In genomic region chr6:100203391-100203790, GRCh38 we compare ENCODE assay signal across 11 cellular contexts.
A peak's percentile ranks its signal among the peaks of the same experiment; 100 is the strongest.
DNase-seq lines count a peak whose midpoint lies in the region; ATAC-seq, FAIRE-seq and TF ChIP-seq lines count a peak whose summit lies in the region.
"Had no signal": no experiment of that assay in that cellular context is flagged by ENCODE, and none has a peak within 500 bp of the region (broad histone marks: within the 10 kb centered on the region; RNA-seq: fewer than 3 reads in every experiment).

No MANE protein-coding gene starts in this region.

- no peaks in the 10 kb centered on the region for H3K27me3 ChIP-seq in GM23248 (replicated peaks; ENCODE audit: insufficient read depth)
- no peaks in the 10 kb centered on the region for H3K27me3 ChIP-seq in skeletal muscle satellite cell (ENCODE audit: control insufficient read depth, insufficient read depth, low read length)
- no peaks in the 10 kb centered on the region for H3K27me3 ChIP-seq in Karpas-422 (ENCODE audit: low read length)

- H3K27ac ChIP-seq in GM23248 (peak overlapping the region; percentile 98), Karpas-422 (ENCODE audit: low read length) (no peak overlapping the region), substantia nigra (ENCODE audit: low read depth, low read length, poor library complexity, severe bottlenecking) (no peak overlapping the region)

- H3K9ac ChIP-seq in GM23248 (peak overlapping the region; percentile 70), skeletal muscle satellite cell (ENCODE audit: low read depth, low read length) (peak overlapping the region; percentile 64), Karpas-422 (ENCODE audit: low read length) (no peak overlapping the region)

- H3F3A ChIP-seq in GM23248 (ENCODE audit: insufficient read depth): peaks cover 12% of the 10 kb centered on the region

- no peak overlapping the region for H3K27ac Mint-ChIP-seq in stimulated activated effector memory CD8-positive, alpha-beta T cell treated with anti-CD3 and anti-CD28 coated beads, Interleukin-12 subunit alpha, Interleukin-12 subunit beta, amount 100 ng/mL, for 72 hours
- H3K27ac Mint-ChIP-seq: activated T-cell treated with anti-CD3 and anti-CD28 coated beads, Interleukin-2, amount 50 U/mL, for 24 hours had no signal

- no peaks in the 10 kb centered on the region for H3K36me3 ChIP-seq in GM23248 (ENCODE audit: low read depth)
- H3K36me3 ChIP-seq in skeletal muscle satellite cell (ENCODE audit: insufficient read depth, low read length): no peaks in the 10 kb centered on the region
- H3K36me3 ChIP-seq in Karpas-422 (ENCODE audit: insufficient read depth, low read length): no peaks in the 10 kb centered on the region

- WGBS in GM23248 (ENCODE audit: low coverage in 1 of 2, low lambda C conversion rate in 2 of 2, missing lambda C conversion rate in 2 of 2), 2 experiments: 1 to 3% methylated on average over 3 of the region's 3 CpGs

- no peaks in the 10 kb centered on the region for H3K4me1 Mint-ChIP-seq in stimulated activated effector memory CD8-positive, alpha-beta T cell treated with anti-CD3 and anti-CD28 coated beads, Interleukin-12 subunit alpha, Interleukin-12 subunit beta, amount 100 ng/mL, for 72 hours
- H3K4me1 Mint-ChIP-seq: neural crest cell had no signal

- no peak for TF ChIP-seq CTCF in epithelial cell of proximal tubule (conservative IDR thresholded peaks at IDR 0.05; ENCODE audit: low read depth, low read length)

- H4K20me1 ChIP-seq in GM23248 (ENCODE audit: insufficient read depth) (no peaks in the 10 kb centered on the region), Karpas-422 (ENCODE audit: insufficient read depth, low read depth, low read length) (no peaks in the 10 kb centered on the region)

- peak overlapping the region; percentile 59 for H3K4me2 ChIP-seq in GM23248 (ENCODE audit: unreplicated experiment)
- H3K4me2 ChIP-seq in skeletal muscle satellite cell (ENCODE audit: low read length): peak overlapping the region; percentile 33
- no peak overlapping the region for H3K4me2 ChIP-seq in Karpas-422 (ENCODE audit: low read depth, low read length, poor library complexity, severe bottlenecking)

- no peaks in the 10 kb centered on the region for H3K9me2 ChIP-seq in GM23248 (ENCODE audit: insufficient read depth)
- H3K9me2 ChIP-seq in Karpas-422 (replicated peaks; ENCODE audit: insufficient read depth, low read length): no peaks in the 10 kb centered on the region

- no peak for ATAC-seq in stimulated activated effector memory CD8-positive, alpha-beta T cell treated with anti-CD3 and anti-CD28 coated beads, Interleukin-12 subunit alpha, Interleukin-12 subunit beta, amount 100 ng/mL, for 72 hours
- ATAC-seq in HG03135 (IDR thresholded peaks at IDR 0.05; ENCODE audit: unreplicated experiment): no peak

- H3K9me3 ChIP-seq in GM23248 (ENCODE audit: low read depth) (no peaks in the 10 kb centered on the region), skeletal muscle satellite cell (replicated peaks; ENCODE audit: low read length) (no peaks in the 10 kb centered on the region), Karpas-422 (ENCODE audit: low read length) (no peaks in the 10 kb centered on the region)

- FAIRE-seq in RCC 7860 (lab: Jason Lieb, UNC): no peak

- H3K36me3 Mint-ChIP-seq in stimulated activated effector memory CD8-positive, alpha-beta T cell treated with anti-CD3 and anti-CD28 coated beads, Interleukin-12 subunit alpha, Interleukin-12 subunit beta, amount 100 ng/mL, for 72 hours: no peaks in the 10 kb centered on the region

- H3K79me2 ChIP-seq in GM23248 (ENCODE audit: insufficient read depth) (no peaks in the 10 kb centered on the region), Karpas-422 (ENCODE audit: low read length) (no peaks in the 10 kb centered on the region)

- peaks cover 3% of the 10 kb centered on the region for H3K9me3 Mint-ChIP-seq in stimulated activated effector memory CD8-positive, alpha-beta T cell treated with anti-CD3 and anti-CD28 coated beads, Interleukin-12 subunit alpha, Interleukin-12 subunit beta, amount 100 ng/mL, for 72 hours

- peak overlapping the region; percentile 21; the same call in 1 of the 2 replicates for H2AFZ ChIP-seq in GM23248
- H2AFZ ChIP-seq in Karpas-422 (ENCODE audit: low read length): no peak overlapping the region

- in situ Hi-C loops in GM23248 (cut with MboI): no loop called here

- no peak overlapping the region for H3K4me3 Mint-ChIP-seq in stimulated activated effector memory CD8-positive, alpha-beta T cell treated with anti-CD3 and anti-CD28 coated beads, Interleukin-12 subunit alpha, Interleukin-12 subunit beta, amount 100 ng/mL, for 72 hours
- H3K4me3 Mint-ChIP-seq: activated T-cell treated with anti-CD3 and anti-CD28 coated beads, Interleukin-2, amount 50 U/mL, for 24 hours; neural crest cell had no signal

- peaks cover 12% of the 10 kb centered on the region for H3K4me1 ChIP-seq in GM23248 (ENCODE audit: insufficient read depth)
- H3K4me1 ChIP-seq in skeletal muscle satellite cell (ENCODE audit: control insufficient read depth, insufficient read depth, low read length): peaks cover 13% of the 10 kb centered on the region
- H3K4me1 ChIP-seq in Karpas-422 (ENCODE audit: low read length): no peaks in the 10 kb centered on the region

- DNase-seq in GM23248: peak; percentile 95
- DNase-seq in RCC 7860 (ENCODE audit: low spot score): peak; percentile 95
- DNase-seq in epithelial cell of proximal tubule (ENCODE audit: low read depth): peak; percentile 80
- no peak for DNase-seq in Karpas-422
- no peak for DNase-seq in substantia nigra (lab: John Stamatoyannopoulos, UW)
- DNase-seq in stimulated activated effector memory CD8-positive, alpha-beta T cell treated with anti-CD3 and anti-CD28 coated beads, Interleukin-12 subunit alpha, Interleukin-12 subunit beta, amount 100 ng/mL, for 72 hours (ENCODE audit: low spot score in 2 of 2): no peak
- DNase-seq: activated T-cell treated with anti-CD3 and anti-CD28 coated beads, Interleukin-2, amount 50 U/mL, for 24 hours had no signal

- H3K4me3 ChIP-seq in GM23248 (no peak overlapping the region), epithelial cell of proximal tubule (ENCODE audit: low read depth, low read length) (no peak overlapping the region), skeletal muscle satellite cell (ENCODE audit: low read length) (no peak overlapping the region), Karpas-422 (ENCODE audit: low read length) (no peak overlapping the region)
- H3K4me3 ChIP-seq: coronary artery had no signal

Comparison
In these comparisons a context has a peak if more than half of its experiments do, and no peak if none do; other contexts are left out.
1. DNase-seq: peak in GM23248 (single experiment), RCC 7860 (single experiment) and epithelial cell of proximal tubule (single experiment); none in Karpas-422 (single experiment), substantia nigra (0 of 49) and stimulated activated effector memory CD8-positive, alpha-beta T cell treated with anti-CD3 and anti-CD28 coated beads, Interleukin-12 subunit alpha, Interleukin-12 subunit beta, amount 100 ng/mL, for 72 hours (0 of 2).